ENCODE assay signal across 8 cellular contexts in the genomic region with DNA sequence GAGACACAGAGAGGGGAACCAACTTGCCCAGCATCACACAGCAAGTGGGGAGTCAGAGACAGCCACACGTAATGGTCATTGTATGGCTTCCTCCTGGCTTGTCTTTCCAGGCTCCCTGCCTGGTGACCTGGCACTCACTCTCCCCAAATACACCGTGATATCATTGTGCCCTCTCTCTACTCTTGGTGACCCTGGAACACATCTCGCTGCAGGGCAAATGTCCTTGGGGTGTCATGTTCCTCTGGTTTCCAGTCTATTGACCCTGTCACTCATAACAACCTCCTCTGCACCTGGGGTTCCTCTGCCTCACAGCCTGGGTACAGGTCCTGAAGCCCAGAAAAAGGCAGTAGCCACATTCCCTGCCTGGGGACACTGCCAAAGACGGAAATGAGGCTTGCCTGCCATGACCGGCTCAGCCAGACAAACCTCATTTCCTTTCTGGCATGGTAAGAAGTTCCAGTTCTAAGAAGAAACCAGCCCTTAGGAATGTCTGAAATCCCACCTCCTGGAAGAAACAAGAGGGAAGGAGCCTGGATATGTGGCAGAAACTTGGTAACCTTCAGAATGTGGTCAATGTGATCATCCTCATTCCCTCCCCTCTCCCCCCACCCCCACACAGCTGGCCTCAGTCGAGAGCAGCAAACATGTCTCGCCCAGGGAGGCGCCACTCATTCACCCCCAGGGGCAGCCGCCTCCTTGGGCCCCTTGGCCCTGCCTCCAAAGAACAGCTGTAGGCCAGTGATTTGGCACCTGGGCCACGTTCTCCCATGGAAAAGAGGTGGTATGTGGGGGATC. TPM values are rescaled to one million over a fixed set of nuclear protein-coding genes. Genes with fewer than 3 reads are reported as not detected.
DNase-seq lines count a peak whose midpoint lies in the region; TF ChIP-seq lines count a peak whose summit lies in the region.

No MANE protein-coding gene starts in this region.

- TF ChIP-seq CTCF in mammary epithelial cell (conservative IDR thresholded peaks at IDR 0.05 in 1 of 2, IDR thresholded peaks at IDR 0.05 in 1 of 2; ENCODE audit: extremely low read depth in 1 of 2, insufficient read depth in 1 of 2, low read depth in 1 of 2, low read length in 2 of 2) (no peak), kidney epithelial cell (IDR thresholded peaks at IDR 0.05; ENCODE audit: insufficient read depth, low read length, poor library complexity, severe bottlenecking) (no peak)

- 16% methylated on average over 8 of the region's 10 CpGs for WGBS in mammary epithelial cell (ENCODE audit: low coverage, missing lambda C conversion rate)

- CTCF ChIA-PET in mammary epithelial cell (lab: Charles Lee; ENCODE audit: low non-redundant PET), result interaction anchor here (0.5 to 0.6 kb wide), 2 partner anchors 346 to 1181 kb away, joined by 3 read pairs; no protein-coding TSS in a partner anchor

- H2AFZ ChIP-seq in mammary epithelial cell (ENCODE audit: low read depth, low read length), result peak overlapping the region; percentile 57

- H4K20me1 ChIP-seq in mammary epithelial cell (ENCODE audit: insufficient read depth, low read length), result no peaks in the 10 kb centered on the region

- H3K9me3 ChIP-seq in mammary epithelial cell (replicated peaks; ENCODE audit: insufficient read depth, low read length), result no peaks in the 10 kb centered on the region
- peaks cover 0 to 2% (median 0%) of the 10 kb centered on the region in 5 donors for H3K9me3 ChIP-seq in subcutaneous abdominal adipose tissue (ENCODE audit: control insufficient read depth in 5 of 5, low read length in 5 of 5)

- DNase-seq in HK-2 (ENCODE audit: unreplicated experiment) (peak; percentile 60), mammary epithelial cell (peak; percentile 71), kidney epithelial cell (ENCODE audit: low read depth) (peak; percentile 45), NCI-H128 (lab: John Stamatoyannopoulos, UW; ENCODE audit: unreplicated experiment) (no peak), activated gamma-delta T cell treated with Interleukin-2 at 50 U/mL for 16 hours (no peak), activated T-cell treated with anti-CD3 and anti-CD28 coated beads for 4 hours (no peak)
- DNase-seq in activated naive CD4-positive, alpha-beta T cell treated with Interleukin-2 at 50 U/mL for 16 hours, result no peak

- H3K4me1 ChIP-seq in mammary epithelial cell (ENCODE audit: insufficient read depth, low read length) (peaks cover 25% of the 10 kb centered on the region), subcutaneous abdominal adipose tissue (ENCODE audit: control insufficient read depth in 5 of 5, insufficient read depth in 5 of 5, low read length in 5 of 5) (peaks cover 9 to 33% (median 28%) of the 10 kb centered on the region in 5 donors)

- intact Hi-C loops in mammary epithelial cell (cut with micrococcal nuclease), result loop anchor here (1.0 kb wide), 1 partner anchor 15 kb away; no protein-coding TSS in a partner anchor

- H3K27ac ChIP-seq in mammary epithelial cell (ENCODE audit: insufficient read depth, low read depth, low read length) (peak overlapping the region; percentile 68), subcutaneous abdominal adipose tissue (ENCODE audit: low read depth, low read length) (peak overlapping the region; percentile 72)

- in situ Hi-C loops in mammary epithelial cell (cut with MboI; ENCODE audit: low sequenced_read_pairs in 2 of 2), result loop anchor here in 1 of 2 donors (10.0 kb wide), 1 partner anchor 108 kb away; no protein-coding TSS in a partner anchor

- H3K36me3 ChIP-seq in mammary epithelial cell (ENCODE audit: insufficient read depth, low read length) (no peaks in the 10 kb centered on the region), kidney epithelial cell (ENCODE audit: control insufficient read depth, insufficient read depth, low read length) (no peaks in the 10 kb centered on the region), subcutaneous abdominal adipose tissue (ENCODE audit: control insufficient read depth in 5 of 5, insufficient read depth in 5 of 5, low read length in 5 of 5) (peaks cover 0 to 30% (median 14%) of the 10 kb centered on the region in 5 donors)

- dilution Hi-C loops in mammary epithelial cell (cut with HindIII; ENCODE audit: low sequenced_read_pairs), result no loop called here

- H3K79me2 ChIP-seq in mammary epithelial cell (ENCODE audit: insufficient read depth, low read length), result no peaks in the 10 kb centered on the region

- H3K4me3 ChIP-seq in mammary epithelial cell (replicated peaks in 1 of 3; ENCODE audit: insufficient read depth in 1 of 3, low read depth in 2 of 3, low read length in 3 of 3), result no peak overlapping the region
- no peak overlapping the region for H3K4me3 ChIP-seq in kidney epithelial cell (ENCODE audit: low read depth, low read length)
- H3K4me3 ChIP-seq in subcutaneous abdominal adipose tissue (ENCODE audit: low read depth in 1 of 5, low read length in 5 of 5), result peak overlapping the region in 4 of 5 donors; percentile 0 to 30 (median 14)

- BruUV-seq in mammary epithelial cell (replicated peaks; lab: Mats Ljungman, UMichigan), result no TSS peak

- peak overlapping the region; percentile 54 for H3K4me2 ChIP-seq in mammary epithelial cell (ENCODE audit: insufficient read depth, low read depth, low read length)

- H3K27me3 ChIP-seq in mammary epithelial cell (ENCODE audit: insufficient read depth, low read length) (no peaks in the 10 kb centered on the region), kidney epithelial cell (ENCODE audit: control insufficient read depth, insufficient read depth, low read length) (no peaks in the 10 kb centered on the region), subcutaneous abdominal adipose tissue (ENCODE audit: control insufficient read depth in 5 of 5, insufficient read depth in 4 of 5, low read length in 5 of 5) (peaks cover 0 to 3% (median 0%) of the 10 kb centered on the region in 5 donors)

- H3K9ac ChIP-seq in mammary epithelial cell (ENCODE audit: insufficient read depth, low read length) (peak overlapping the region; percentile 13), subcutaneous abdominal adipose tissue (ENCODE audit: low read length in 5 of 5) (peak overlapping the region in 3 of 5 donors; percentile 15 to 49 (median 47))

RNA-seq across cellular contexts. Expression of a gene that starts 30.6 kb away (rescaled TPM):
- total RNA-seq in mammary epithelial cell, result 10 to 100 TPM; 18.0 to 28.3 TPM
- polyA plus RNA-seq in mammary epithelial cell, result 11.3 TPM
- 15.8 TPM for polyA minus RNA-seq in mammary epithelial cell
- 18.1 and 18.9 TPM in 2 replicates for total RNA-seq in kidney epithelial cell

Comparison
In these comparisons a context has a peak if more than half of its experiments do, and no peak if none do; other contexts are left out.
1. DNase-seq: peak in HK-2 (single experiment), mammary epithelial cell (single experiment) and kidney epithelial cell (single experiment); none in NCI-H128 (single experiment), activated gamma-delta T cell treated with Interleukin-2 at 50 U/mL for 16 hours (single experiment), activated T-cell treated with anti-CD3 and anti-CD28 coated beads for 4 hours (single experiment) and activated naive CD4-positive, alpha-beta T cell treated with Interleukin-2 at 50 U/mL for 16 hours (single experiment).
2. H3K4me3 ChIP-seq: peak in subcutaneous abdominal adipose tissue (4 of 5); none in mammary epithelial cell (0 of 3) and kidney epithelial cell (single experiment).